9 cellular contexts compared by ENCODE assay signal in genomic region chrX:67544871-67545771, GRCh38. TPM values are rescaled to one million over a fixed set of nuclear protein-coding genes. Genes with fewer than 3 reads are reported as not detected.
DNase-seq lines count a peak whose midpoint lies in the region; ATAC-seq, FAIRE-seq and TF ChIP-seq lines count a peak whose summit lies in the region.
"Had no signal": no experiment of that assay in that cellular context is flagged by ENCODE, and none has a peak within 500 bp of the region (broad histone marks: within the 10 kb centered on the region; RNA-seq: fewer than 3 reads in every experiment).

No MANE protein-coding gene starts in this region.

- H3K36me3 ChIP-seq in kidney (ENCODE audit: control insufficient read depth in 1 of 2, insufficient read depth in 2 of 2, low read length in 2 of 2) (no peaks in the 10 kb centered on the region), thoracic aorta (no peaks in the 10 kb centered on the region)

- no peak for ATAC-seq in thoracic aorta (ENCODE audit: insufficient number of reproducible peaks, low FRiP score, low read depth)
- no peak for ATAC-seq in GM19324 (IDR thresholded peaks at IDR 0.05; ENCODE audit: low FRiP score, unreplicated experiment)

- intact Hi-C loops in kidney (cut with DNase I), result no loop called here

- H3K27ac ChIP-seq in kidney (ENCODE audit: low read depth in 2 of 2, low read length in 2 of 2) (no peak overlapping the region), thoracic aorta (peak overlapping the region; percentile 43 to 56)

- H3K9me3 ChIP-seq in kidney (ENCODE audit: control insufficient read depth in 1 of 2, low read length in 2 of 2) (no peaks in the 10 kb centered on the region), thoracic aorta (no peaks in the 10 kb centered on the region)

- TF ChIP-seq CTCF in kidney (IDR thresholded peaks at IDR 0.05; ENCODE audit: borderline replicate concordance, extremely low read depth, insufficient read depth), result no peak
- TF ChIP-seq CTCF in thoracic aorta (IDR thresholded peaks at IDR 0.05), result no peak

- FAIRE-seq in kidney (lab: Jason Lieb, UNC), result no peak

- peak overlapping the region in 1 of 2 donors; percentile 46 for H3K9ac ChIP-seq in kidney (ENCODE audit: low read length in 2 of 2)

- H3K4me1 ChIP-seq in kidney (ENCODE audit: control insufficient read depth in 1 of 2, insufficient read depth in 1 of 2, low read depth in 1 of 2, low read length in 2 of 2), result no peaks in the 10 kb centered on the region
- no peaks in the 10 kb centered on the region for H3K4me1 ChIP-seq in thoracic aorta (ENCODE audit: control insufficient read depth in 1 of 2, low read depth in 2 of 2)

- no peaks in the 10 kb centered on the region for H3K27me3 ChIP-seq in thoracic aorta (replicated peaks; ENCODE audit: insufficient read depth)

- peak; percentile 35 for DNase-seq in DMS53 (lab: John Stamatoyannopoulos, UW)
- DNase-seq in DMS53 treated with DMSO at 0.1 percent for 48 hours (lab: John Stamatoyannopoulos, UW; ENCODE audit: unreplicated experiment), result no peak
- peak; percentile 7 for DNase-seq in brain pericyte (ENCODE audit: low read depth, low spot score)
- DNase-seq in kidney, result peak; percentile 68
- no peak for DNase-seq in thoracic aorta (ENCODE audit: low spot score)
- no peak for DNase-seq in NCI-H510A (lab: John Stamatoyannopoulos, UW)
- no peak for DNase-seq in kidney glomerular epithelial cell (lab: John Stamatoyannopoulos, UW)
- DNase-seq: activated T-cell treated with anti-CD3 and anti-CD28 coated beads, Interleukin-2, amount 50 U/mL, for 4 hours had no signal

- H3K4me3 ChIP-seq in kidney (ENCODE audit: low read length in 2 of 2), result peak overlapping the region; percentile 67 to 71
- peak overlapping the region; percentile 75 for H3K4me3 ChIP-seq in thoracic aorta

RNA-seq across cellular contexts. Expression of gene AR, which starts 1.3 kb away (rescaled TPM):
- 13.6 TPM for total RNA-seq in kidney
- polyA plus RNA-seq in kidney (ENCODE audit: insufficient read depth, low read depth, low replicate concordance), result 1.6 TPM
- total RNA-seq in thoracic aorta, result 10 to 100 TPM; 18.3 to 22.0 TPM

Comparison
In these comparisons a context has a peak if more than half of its experiments do, and no peak if none do; other contexts are left out.
1. DNase-seq: peak in DMS53 (single experiment), brain pericyte (single experiment) and kidney (single experiment); none in DMS53 treated with DMSO at 0.1 percent for 48 hours (single experiment), thoracic aorta (single experiment), NCI-H510A (single experiment) and kidney glomerular epithelial cell (single experiment).
2. H3K27ac ChIP-seq: peak in thoracic aorta (2 of 2); none in kidney (0 of 2).